ENCODE assay signal across 15 cellular contexts in the genomic region with DNA sequence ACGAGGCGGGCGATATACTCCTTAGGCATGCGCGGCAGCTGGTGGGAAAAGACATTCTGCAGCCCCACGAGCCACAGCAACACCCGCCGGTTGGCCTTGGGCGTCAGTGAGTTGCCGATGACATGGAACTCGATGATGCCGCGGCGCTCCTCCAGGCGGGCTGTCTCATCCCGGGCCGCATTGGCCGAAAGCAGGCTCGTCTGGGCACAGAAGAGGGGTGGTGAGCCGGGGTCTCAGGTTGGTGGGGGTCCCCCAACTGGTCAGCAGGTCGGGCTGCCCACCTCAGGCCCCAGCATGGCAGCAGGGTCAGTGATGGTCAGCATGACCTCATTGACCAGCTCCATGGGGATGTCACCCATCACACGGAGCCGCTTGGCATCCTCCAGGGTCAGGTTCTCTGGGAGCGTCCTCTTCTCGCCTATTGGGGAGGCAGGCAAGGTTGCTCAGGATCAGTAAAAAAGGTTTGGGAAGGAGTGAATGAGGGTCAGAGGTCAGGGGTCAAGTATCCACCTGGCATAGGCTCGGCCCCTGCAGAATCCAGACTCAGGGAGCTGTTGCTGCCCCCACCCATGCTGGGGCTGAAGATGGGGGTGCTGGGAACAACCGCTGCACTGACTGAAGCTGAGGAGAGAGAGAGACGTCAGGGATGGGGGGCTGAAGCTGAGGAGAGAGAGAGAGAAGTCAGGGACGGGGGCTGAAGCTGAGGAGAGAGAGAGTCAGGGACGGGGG. TPM values are rescaled to one million over a fixed set of nuclear protein-coding genes. Genes with fewer than 3 reads are reported as not detected.
"Had no signal": no experiment of that assay in that cellular context is flagged by ENCODE, and none has a peak within 500 bp of the region (broad histone marks: within the 10 kb centered on the region; RNA-seq: fewer than 3 reads in every experiment).

No MANE protein-coding gene starts in this region.

- H3K36me3 ChIP-seq: breast epithelium had no signal

- FAIRE-seq: kidney had no signal

- H3K27ac Mint-ChIP-seq: stimulated activated naive CD8-positive, alpha-beta T cell treated with anti-CD3 and anti-CD28 coated beads, Interleukin-15, Interleukin-2, amounts not matched to agents 100 ng/mL and 50 ng/mL, for 24 hours had no signal

- H3K4me2 ChIP-seq: hepatocyte had no signal

- H2AFZ ChIP-seq: hepatocyte had no signal

- H3K27me3 Mint-ChIP-seq: activated CD4-positive, alpha-beta T cell treated with anti-CD3 and anti-CD28 coated beads for 36 hours; activated naive CD8-positive, alpha-beta T cell treated with anti-CD3 and anti-CD28 coated beads, Interleukin-2, amount 10 ng/mL, durations not matched to agents 7 days and 5 days; naive thymus-derived CD4-positive, alpha-beta T cell; stimulated activated naive CD8-positive, alpha-beta T cell treated with anti-CD3 and anti-CD28 coated beads, Interleukin-15, Interleukin-2, amounts not matched to agents 100 ng/mL and 50 ng/mL, for 24 hours had no signal

- H3K79me2 ChIP-seq: hepatocyte had no signal

- H3K4me3 Mint-ChIP-seq: activated naive CD8-positive, alpha-beta T cell treated with anti-CD3 and anti-CD28 coated beads, Interleukin-2, amount 10 ng/mL, durations not matched to agents 7 days and 5 days; stimulated activated naive CD8-positive, alpha-beta T cell treated with anti-CD3 and anti-CD28 coated beads, Interleukin-15, Interleukin-2, amounts not matched to agents 100 ng/mL and 50 ng/mL, for 24 hours had no signal

- H3K4me3 ChIP-seq: breast epithelium, hepatocyte, psoas muscle had no signal

- H3K27ac ChIP-seq: breast epithelium, hepatocyte, VCaP had no signal

- H3K27me3 ChIP-seq: breast epithelium, hepatocyte had no signal

- H3K9me3 ChIP-seq: breast epithelium, psoas muscle had no signal

- H3K9me3 Mint-ChIP-seq: activated naive CD8-positive, alpha-beta T cell treated with anti-CD3 and anti-CD28 coated beads, Interleukin-2, amount 10 ng/mL, durations not matched to agents 7 days and 5 days; naive thymus-derived CD4-positive, alpha-beta T cell; stimulated activated naive CD8-positive, alpha-beta T cell treated with anti-CD3 and anti-CD28 coated beads, Interleukin-15, Interleukin-2, amounts not matched to agents 100 ng/mL and 50 ng/mL, for 24 hours had no signal

RNA-seq across cellular contexts. Expression of gene HSPB9, which starts 5.0 kb away (rescaled TPM):
- total RNA-seq: aorta, hepatocyte, kidney, mononuclear cell, sciatic nerve, temporal lobe, urinary bladder had no signal

RNA-seq across cellular contexts. Expression of gene ZNF385C, which starts 19.3 kb away (rescaled TPM):
- total RNA-seq: aorta, dermis blood vessel endothelial cell had no signal
- polyA plus RNA-seq: naive thymus-derived CD4-positive, alpha-beta T cell had no signal
